In genomic region chr5:157578079-157578780, GRCh38 we compare ENCODE assay signal across 11 cellular contexts.
"Had no signal": no experiment of that assay in that cellular context is flagged by ENCODE, and none has a peak within 500 bp of the region (broad histone marks: within the 10 kb centered on the region; RNA-seq: fewer than 3 reads in every experiment).

No MANE protein-coding gene starts in this region.

- H3K9me3 ChIP-seq: lower lobe of right lung, transverse colon had no signal

- H3K36me3 ChIP-seq: lower lobe of right lung, transverse colon had no signal

- H3K4me3 ChIP-seq: dorsolateral prefrontal cortex, lower lobe of right lung, transverse colon had no signal

- ATAC-seq: activated CD4-positive, CD25-positive, alpha-beta regulatory T cell treated with anti-CD3 and anti-CD28 coated beads, Interleukin-2, amount 50 U/mL, for 24 hours; left colon; lower lobe of right lung had no signal

- DNase-seq: activated CD4-positive, alpha-beta T cell treated with anti-CD3 and anti-CD28 coated beads, Interleukin-2, amount 50 U/mL, for 4 hours; activated naive CD4-positive, alpha-beta T cell treated with anti-CD3 and anti-CD28 coated beads, Interleukin-2, amount 50 U/mL, for 16 hours; dorsolateral prefrontal cortex; erythroblast; left colon; lower lobe of right lung; stimulated activated CD4-positive, alpha-beta T cell treated with anti-CD3 and anti-CD28 coated beads, Interleukin-2, amount 100 ng/mL, for 48 hours; stimulated activated naive CD4-positive, alpha-beta T cell; T-helper 9 cell; transverse colon had no signal

- H3K27ac ChIP-seq: lower lobe of right lung, transverse colon had no signal
